1 cellular context compared by ENCODE assay signal in genomic region chr7:123660514-123661354, GRCh38.
TF ChIP-seq lines count a peak whose summit lies in the region.

No MANE protein-coding gene starts in this region.

TF ChIP-seq in WTC11, 78 proteins besides CTCF, POLR2A, EP300 and RAD21 (continued from another document):
- TF ChIP-seq ARID4B (CRISPR knock-in tag; IDR thresholded peaks at IDR 0.05; ENCODE audit: borderline replicate concordance) (no peak), TEAD4 (CRISPR knock-in tag; IDR thresholded peaks at IDR 0.05) (no peak), ZNF317 (CRISPR knock-in tag; IDR thresholded peaks at IDR 0.05; ENCODE audit: borderline replicate concordance, low read depth) (no peak), CBFB (CRISPR knock-in tag; IDR thresholded peaks at IDR 0.05; ENCODE audit: low read depth) (no peak)
